ENCODE assay signal across 9 cellular contexts in the genomic region with DNA sequence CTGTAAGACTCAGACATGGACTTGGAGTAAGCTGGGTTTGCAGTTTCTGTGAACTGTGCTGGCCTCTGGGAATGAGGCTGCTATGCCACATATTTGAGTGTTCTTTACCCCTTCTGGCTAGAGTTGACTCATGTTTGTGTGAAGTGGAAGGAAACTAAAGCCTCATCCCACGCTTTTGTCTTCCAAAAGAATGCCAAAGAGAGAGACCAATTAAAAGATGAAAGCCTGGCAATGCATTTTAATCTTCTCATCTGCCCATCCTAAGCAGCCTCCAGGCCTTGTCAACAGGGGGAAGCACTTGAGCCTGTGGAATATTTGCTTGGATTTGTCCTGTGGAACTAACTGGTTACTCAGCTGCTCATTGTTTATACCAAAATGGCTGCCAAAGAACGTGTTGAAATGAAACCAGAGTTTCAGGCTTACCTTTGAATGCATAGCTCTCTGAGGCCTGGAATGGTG. TPM values are rescaled to one million over a fixed set of nuclear protein-coding genes. Genes with fewer than 3 reads are reported as not detected.
A peak's percentile ranks its signal among the peaks of the same experiment; 100 is the strongest.
DNase-seq lines count a peak whose midpoint lies in the region; ATAC-seq and TF ChIP-seq lines count a peak whose summit lies in the region.
"Had no signal": no experiment of that assay in that cellular context is flagged by ENCODE, and none has a peak within 500 bp of the region (broad histone marks: within the 10 kb centered on the region; RNA-seq: fewer than 3 reads in every experiment).

No MANE protein-coding gene starts in this region.

- no peaks in the 10 kb centered on the region for H3K27me3 ChIP-seq in cardiac muscle cell
- H3K27me3 ChIP-seq in PC-3 (ENCODE audit: low read length): no peaks in the 10 kb centered on the region
- no peaks in the 10 kb centered on the region for H3K27me3 ChIP-seq in upper lobe of right lung

- POLR2A ChIA-PET in PC-3 (lab: Charles Lee; ENCODE audit: unreplicated experiment): no interaction called here
- POLR2A ChIA-PET in GM10248 (lab: Yijun Ruan, JAX): interaction anchor here (0.5 kb wide), 1 partner anchor 1311 kb away, joined by 4 read pairs; no protein-coding TSS in a partner anchor

- no peaks in the 10 kb centered on the region for H3K9me2 ChIP-seq in PC-3 (replicated peaks; ENCODE audit: low read length)

- peaks cover 64% of the 10 kb centered on the region for H3K79me2 ChIP-seq in PC-3 (ENCODE audit: low read length)

- TF ChIP-seq CTCF in cardiac muscle cell (IDR thresholded peaks at IDR 0.05; ENCODE audit: low read depth, low read length): peak; percentile 12
- TF ChIP-seq CTCF in PC-3 (conservative IDR thresholded peaks at IDR 0.05; ENCODE audit: low read depth, low read length): peak; percentile 49
- no peak for TF ChIP-seq CTCF in upper lobe of right lung (IDR thresholded peaks at IDR 0.05)
- no peak for TF ChIP-seq CTCF in GM10248 (IDR thresholded peaks at IDR 0.05; ENCODE audit: control extremely low read depth, extremely low read depth, low read depth, missing control alignments)

- no TSS peak for BruUV-seq in PC-3 (replicated peaks; lab: Mats Ljungman, UMichigan)

- no peaks in the 10 kb centered on the region for H3K36me3 ChIP-seq in cardiac muscle cell
- H3K36me3 ChIP-seq in PC-3 (ENCODE audit: low read depth, low read length): no peaks in the 10 kb centered on the region
- no peaks in the 10 kb centered on the region for H3K36me3 ChIP-seq in upper lobe of right lung

- H3K4me3 Mint-ChIP-seq in activated naive CD4-positive, alpha-beta T cell treated with anti-CD3 and anti-CD28 coated beads for 36 hours: no peak overlapping the region

- H3K36me3 Mint-ChIP-seq in activated naive CD4-positive, alpha-beta T cell treated with anti-CD3 and anti-CD28 coated beads for 36 hours (ENCODE audit: low read depth): no peaks in the 10 kb centered on the region

- peak overlapping the region; percentile 73 for H2AFZ ChIP-seq in PC-3 (ENCODE audit: low read length)

- intact Hi-C loops in cardiac septum (cut with DNase I) (no loop called here), PC-3 (cut with micrococcal nuclease) (loop anchor here (5.0 to 10.0 kb wide), 2 partner anchors 787 to 1220 kb away; no protein-coding TSS in a partner anchor), upper lobe of right lung (cut with DNase I) (no loop called here)
- intact Hi-C loops in activated naive CD4-positive, alpha-beta T cell treated with anti-CD3 and anti-CD28 coated beads for 36 hours (cut with micrococcal nuclease): no loop called here

- no peaks in the 10 kb centered on the region for H3K27me3 Mint-ChIP-seq in activated naive CD4-positive, alpha-beta T cell treated with anti-CD3 and anti-CD28 coated beads for 36 hours (ENCODE audit: low read depth)

- CTCF ChIA-PET in PC-3 (lab: Charles Lee) (interaction anchor here (0.6 kb wide), 1 partner anchor 151 kb away, joined by 3 read pairs; no protein-coding TSS in a partner anchor), GM10248 (lab: Yijun Ruan, JAX) (interaction anchor here (0.9 to 11.9 kb wide), 5 partner anchors 8 to 191 kb away, joined by 3 to 128 read pairs (median 4); no protein-coding TSS in a partner anchor)
- CTCF ChIA-PET in activated naive CD4-positive, alpha-beta T cell treated with anti-CD3 and anti-CD28 coated beads for 36 hours (lab: Charles Lee): interaction anchor here (1.3 to 5.2 kb wide), 3 partner anchors 10 to 185 kb away, joined by 4 to 25 read pairs (median 9); no protein-coding TSS in a partner anchor

- peak; percentile 81 for ATAC-seq in PC-3
- ATAC-seq in upper lobe of right lung: peak; percentile 53
- no peak for ATAC-seq in HG03139 (IDR thresholded peaks at IDR 0.05; ENCODE audit: unreplicated experiment)

- H3K9ac ChIP-seq in PC-3 (ENCODE audit: low read length): peak overlapping the region; percentile 53

- H3K4me2 ChIP-seq in PC-3 (ENCODE audit: low read length): peak overlapping the region; percentile 56

- H3K27ac ChIP-seq in cardiac muscle cell (no peak overlapping the region), PC-3 (ENCODE audit: low read length) (peak overlapping the region; percentile 100), upper lobe of right lung (no peak overlapping the region)
- H3K27ac ChIP-seq: RWPE1 had no signal

- peaks cover 8% of the 10 kb centered on the region for H3K4me1 Mint-ChIP-seq in activated naive CD4-positive, alpha-beta T cell treated with anti-CD3 and anti-CD28 coated beads for 36 hours (ENCODE audit: low read depth)

- H3K27ac Mint-ChIP-seq in activated naive CD4-positive, alpha-beta T cell treated with anti-CD3 and anti-CD28 coated beads for 36 hours: no peak overlapping the region

- H3K4me3 ChIP-seq in cardiac muscle cell (no peak overlapping the region), PC-3 (ENCODE audit: low read length) (no peak overlapping the region), upper lobe of right lung (no peak overlapping the region)

- no peaks in the 10 kb centered on the region for H3K9me3 ChIP-seq in cardiac muscle cell (ENCODE audit: low read depth)
- no peaks in the 10 kb centered on the region for H3K9me3 ChIP-seq in PC-3 (ENCODE audit: low read length)
- H3K9me3 ChIP-seq in upper lobe of right lung: no peaks in the 10 kb centered on the region

- H4K20me1 ChIP-seq in PC-3 (ENCODE audit: low read length): no peaks in the 10 kb centered on the region

- H3K4me1 ChIP-seq in cardiac muscle cell (ENCODE audit: low read depth): no peaks in the 10 kb centered on the region
- H3K4me1 ChIP-seq in PC-3 (ENCODE audit: insufficient read depth, low read length): peaks cover 31% of the 10 kb centered on the region
- no peaks in the 10 kb centered on the region for H3K4me1 ChIP-seq in upper lobe of right lung

- H3F3A ChIP-seq in PC-3 (ENCODE audit: low read length, unreplicated experiment): peaks cover 4% of the 10 kb centered on the region

- H3K9me3 Mint-ChIP-seq in activated naive CD4-positive, alpha-beta T cell treated with anti-CD3 and anti-CD28 coated beads for 36 hours: no peaks in the 10 kb centered on the region

- DNase-seq in cardiac muscle cell (ENCODE audit: low read depth in 1 of 2, low spot score in 1 of 2): peak in 1 of 2 donors; percentile 74
- no peak for DNase-seq in cardiac septum (ENCODE audit: low spot score)
- peak; percentile 71 for DNase-seq in PC-3
- DNase-seq in fibroblast of peridontal ligament (ENCODE audit: extremely low read depth): peak; percentile 88
- no peak for DNase-seq in upper lobe of right lung
- DNase-seq in GM10248 (ENCODE audit: extremely low spot score): no peak
- no peak for DNase-seq in activated naive CD4-positive, alpha-beta T cell treated with anti-CD3 and anti-CD28 coated beads for 36 hours

RNA-seq across cellular contexts. Expression of a gene that starts 49.1 kb away (rescaled TPM):
- total RNA-seq in cardiac muscle cell: 133 and 232 TPM in 2 replicates
- polyA plus RNA-seq in cardiac muscle cell: 139 and 174 TPM in 2 replicates
- total RNA-seq in cardiac septum: 473 TPM
- total RNA-seq in PC-3 (2014; rRNA removed): 83.6 and 107 TPM in 2 replicates
- 549 TPM for total RNA-seq in upper lobe of right lung
- total RNA-seq in activated naive CD4-positive, alpha-beta T cell treated with anti-CD3 and anti-CD28 coated beads for 36 hours: 10 to 100 TPM; 10.5 to 12.0 TPM

Comparison
In these comparisons a context has a peak if more than half of its experiments do, and no peak if none do; other contexts are left out.
1. DNase-seq: peak in PC-3 (single experiment) and fibroblast of peridontal ligament (single experiment); none in cardiac septum (single experiment), upper lobe of right lung (single experiment), GM10248 (single experiment) and activated naive CD4-positive, alpha-beta T cell treated with anti-CD3 and anti-CD28 coated beads for 36 hours (single experiment).
2. CTCF ChIP-seq: peak in cardiac muscle cell (single experiment) and PC-3 (single experiment); none in upper lobe of right lung (single experiment) and GM10248 (single experiment).